Comparison of ENCODE assay signal across 9 cellular contexts in the genomic region with DNA sequence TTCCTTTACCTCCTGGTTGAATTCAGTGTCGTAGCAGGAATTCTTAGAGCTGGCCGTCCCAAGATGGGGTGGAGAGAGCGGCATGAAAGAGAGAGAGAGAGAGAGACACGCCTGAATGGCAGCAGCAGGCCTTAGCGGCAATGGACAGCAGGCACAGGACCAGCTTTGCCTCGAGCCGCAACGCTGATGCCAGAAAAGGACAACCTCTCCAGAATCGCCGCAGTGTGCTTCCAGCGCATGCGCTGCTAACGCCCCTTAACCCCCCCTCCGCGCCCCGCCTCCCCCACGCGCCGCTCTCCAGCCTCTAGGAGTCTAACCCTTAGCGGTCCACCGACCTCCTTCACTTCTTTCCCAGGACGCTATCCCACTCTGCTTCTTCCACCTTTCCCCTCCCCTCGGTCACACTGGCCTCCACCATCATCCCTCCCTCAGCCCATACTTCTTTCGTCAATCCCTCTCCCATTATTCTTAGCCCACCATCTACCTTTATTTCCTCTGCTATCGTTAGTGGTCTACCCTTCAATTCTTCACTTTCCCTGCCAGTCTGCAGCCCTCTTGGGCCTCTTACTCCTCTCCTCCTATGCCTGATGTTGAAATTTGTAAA. TPM values are rescaled to one million over a fixed set of nuclear protein-coding genes. Genes with fewer than 3 reads are reported as not detected.
A peak's percentile ranks its signal among the peaks of the same experiment; 100 is the strongest.
DNase-seq lines count a peak whose midpoint lies in the region; ATAC-seq, FAIRE-seq and TF ChIP-seq lines count a peak whose summit lies in the region.
"Had no signal": no experiment of that assay in that cellular context is flagged by ENCODE, and none has a peak within 500 bp of the region (broad histone marks: within the 10 kb centered on the region; RNA-seq: fewer than 3 reads in every experiment).

No MANE protein-coding gene starts in this region.

- H3K4me3 Mint-ChIP-seq in central memory CD8-positive, alpha-beta T cell = peak overlapping the region; percentile 97

- H3K27ac ChIP-seq in kidney (ENCODE audit: low read depth in 2 of 2, low read length in 2 of 2) = peak overlapping the region; percentile 69 to 87

- H3K36me3 Mint-ChIP-seq in central memory CD8-positive, alpha-beta T cell (ENCODE audit: insufficient read depth) = peaks cover 23% of the 10 kb centered on the region

- peak overlapping the region; percentile 90 to 97 for H3K9ac ChIP-seq in kidney (ENCODE audit: low read length in 2 of 2)

- no peaks in the 10 kb centered on the region for H3K9me3 Mint-ChIP-seq in central memory CD8-positive, alpha-beta T cell

- FAIRE-seq in kidney (lab: Jason Lieb, UNC) = no peak

- intact Hi-C loops in kidney (cut with DNase I) = no loop called here

- TF ChIP-seq CTCF in kidney (IDR thresholded peaks at IDR 0.05; ENCODE audit: borderline replicate concordance, extremely low read depth, insufficient read depth) = no peak

- DNase-seq in DMS 273 treated with DMSO at 0.1 percent for 48 hours (lab: John Stamatoyannopoulos, UW) (peak; percentile 32), NCI-H345 (lab: John Stamatoyannopoulos, UW) (peak; percentile 74), kidney (peak; percentile 92)
- DNase-seq in central memory CD8-positive, alpha-beta T cell (ENCODE audit: low spot score in 2 of 2) = peak in 1 of 2 donors; percentile 14
- DNase-seq in stimulated activated CD4-positive, alpha-beta T cell treated with anti-CD3 and anti-CD28 coated beads, Interleukin-12 subunit alpha, Interleukin-12 subunit beta, amount 100 ng/mL, for 4 hours = peak; percentile 63

- peaks cover 13% of the 10 kb centered on the region for H3K4me1 Mint-ChIP-seq in central memory CD8-positive, alpha-beta T cell

- H3K9me3 ChIP-seq in kidney (ENCODE audit: control insufficient read depth in 1 of 2, low read length in 2 of 2) = no peaks in the 10 kb centered on the region

- H3K4me3 ChIP-seq in kidney (ENCODE audit: low read length in 2 of 2) = peak overlapping the region; percentile 91 to 97

- H3K4me1 ChIP-seq in kidney (ENCODE audit: control insufficient read depth in 1 of 2, insufficient read depth in 1 of 2, low read depth in 1 of 2, low read length in 2 of 2) = no peaks in the 10 kb centered on the region

- no peaks in the 10 kb centered on the region for H3K36me3 ChIP-seq in kidney (ENCODE audit: control insufficient read depth in 1 of 2, insufficient read depth in 2 of 2, low read length in 2 of 2)

- ATAC-seq in HG02759 (IDR thresholded peaks at IDR 0.05; ENCODE audit: unreplicated experiment) = peak; percentile 50
- ATAC-seq in activated CD4-positive, CD25-positive, alpha-beta regulatory T cell treated with anti-CD3 and anti-CD28 coated beads, Interleukin-2, amount 50 U/mL, for 24 hours = peak; percentile 29 to 35
- ATAC-seq in central memory CD8-positive, alpha-beta T cell (replicated peaks; ENCODE audit: extremely low read depth, poor library complexity, severe bottlenecking) = no peak
- ATAC-seq in HG03565 (IDR thresholded peaks at IDR 0.05; ENCODE audit: unreplicated experiment) = no peak

- peak overlapping the region; percentile 95 for H3K27ac Mint-ChIP-seq in central memory CD8-positive, alpha-beta T cell (ENCODE audit: low read depth)

- no peaks in the 10 kb centered on the region for H3K27me3 Mint-ChIP-seq in central memory CD8-positive, alpha-beta T cell

RNA-seq across cellular contexts. Expression of a gene that starts 10.5 kb away (rescaled TPM):
- total RNA-seq in kidney = not detected
- polyA plus RNA-seq in kidney (ENCODE audit: insufficient read depth, low read depth, low replicate concordance) = not detected
- total RNA-seq: glomerular endothelial cell had no signal

Comparison
In these comparisons a context has a peak if more than half of its experiments do, and no peak if none do; other contexts are left out.
1. ATAC-seq: peak in HG02759 (single experiment) and activated CD4-positive, CD25-positive, alpha-beta regulatory T cell treated with anti-CD3 and anti-CD28 coated beads, Interleukin-2, amount 50 U/mL, for 24 hours (2 of 2); none in central memory CD8-positive, alpha-beta T cell (single experiment) and HG03565 (single experiment).